In the genomic region with DNA sequence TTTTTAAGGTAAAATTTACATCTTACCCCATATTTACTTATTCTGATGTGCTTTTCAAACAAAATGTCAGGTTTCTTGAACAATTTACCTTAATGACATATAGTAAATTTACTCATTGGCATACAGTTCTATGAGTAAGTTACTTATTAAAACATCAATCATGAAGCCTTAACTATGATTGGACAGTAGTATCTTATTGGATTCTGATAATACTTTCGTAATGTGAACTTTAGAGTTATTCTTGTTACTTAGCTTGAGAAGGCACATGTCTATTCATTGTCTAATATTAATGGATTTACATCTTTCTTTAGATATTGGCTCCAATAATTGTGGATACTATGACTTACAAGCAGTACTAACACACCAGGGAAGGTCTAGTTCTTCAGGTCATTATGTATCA, we compare ENCODE assay signal across 24 cellular contexts.
"Had no signal": no experiment of that assay in that cellular context is flagged by ENCODE, and none has a peak within 500 bp of the region (broad histone marks: within the 10 kb centered on the region; RNA-seq: fewer than 3 reads in every experiment).

No MANE protein-coding gene starts in this region.

- H3K27ac ChIP-seq: body of pancreas, left lung, neutrophil, ovary, psoas muscle, right atrium auricular region, thyroid gland, upper lobe of right lung had no signal

- H3K4me3 ChIP-seq: body of pancreas, left lung, ovary, psoas muscle, right atrium auricular region, thyroid gland, upper lobe of right lung had no signal

- H3K9me3 Mint-ChIP-seq: naive thymus-derived CD4-positive, alpha-beta T cell had no signal

- H3K36me3 ChIP-seq: ovary had no signal

- ATAC-seq: body of pancreas; left lung; naive thymus-derived CD4-positive, alpha-beta T cell; psoas muscle; stimulated activated naive CD8-positive, alpha-beta T cell treated with anti-CD3 and anti-CD28 coated beads, Interleukin-15, Interleukin-2, amounts not matched to agents 100 U/mL and 50 U/mL, for 24 hours; upper lobe of right lung had no signal

- H3K4me3 Mint-ChIP-seq: naive thymus-derived CD4-positive, alpha-beta T cell had no signal

- FAIRE-seq: colon had no signal

- H3K4me1 ChIP-seq: body of pancreas, left lung, psoas muscle, right atrium auricular region, upper lobe of right lung had no signal

- H3K27me3 Mint-ChIP-seq: naive thymus-derived CD4-positive, alpha-beta T cell had no signal

- H3K27me3 ChIP-seq: body of pancreas, left lung, neutrophil, ovary, right atrium auricular region, thyroid gland, upper lobe of right lung had no signal

- DNase-seq: activated CD4-positive, alpha-beta T cell treated with anti-CD3 and anti-CD28 coated beads for 4 hours; activated CD4-positive, alpha-beta T cell treated with anti-CD3 and anti-CD28 coated beads, Interleukin-2, amount 50 U/mL, for 48 hours; activated CD4-positive, CD25-positive, alpha-beta regulatory T cell; activated naive CD4-positive, alpha-beta T cell treated with Interleukin-2 at 50 U/mL for 16 hours; activated T-cell treated with anti-CD3 and anti-CD28 coated beads, Interleukin-2, amount 50 U/mL, for 1 hour; anterior cingulate cortex; body of pancreas; central memory CD4-positive, alpha-beta T cell; effector memory CD4-positive, alpha-beta T cell; foreskin melanocyte; left lung; naive thymus-derived CD4-positive, alpha-beta T cell; ovary; psoas muscle; stimulated activated CD4-positive, alpha-beta T cell treated with anti-CD3 and anti-CD28 coated beads, Interleukin-12 subunit alpha, Interleukin-12 subunit beta, amount 100 ng/mL, for 4 hours; stimulated activated CD4-positive, alpha-beta T cell treated with anti-CD3 and anti-CD28 coated beads, Interleukin-4, amount 100 ng/mL, for 4 hours; stimulated activated naive CD8-positive, alpha-beta T cell treated with anti-CD3 and anti-CD28 coated beads, Interleukin-15, Interleukin-2, amounts not matched to agents 100 U/mL and 50 U/mL, for 24 hours; substantia nigra; T1000; upper lobe of right lung had no signal
